10 cellular contexts compared by ENCODE assay signal in the genomic region with DNA sequence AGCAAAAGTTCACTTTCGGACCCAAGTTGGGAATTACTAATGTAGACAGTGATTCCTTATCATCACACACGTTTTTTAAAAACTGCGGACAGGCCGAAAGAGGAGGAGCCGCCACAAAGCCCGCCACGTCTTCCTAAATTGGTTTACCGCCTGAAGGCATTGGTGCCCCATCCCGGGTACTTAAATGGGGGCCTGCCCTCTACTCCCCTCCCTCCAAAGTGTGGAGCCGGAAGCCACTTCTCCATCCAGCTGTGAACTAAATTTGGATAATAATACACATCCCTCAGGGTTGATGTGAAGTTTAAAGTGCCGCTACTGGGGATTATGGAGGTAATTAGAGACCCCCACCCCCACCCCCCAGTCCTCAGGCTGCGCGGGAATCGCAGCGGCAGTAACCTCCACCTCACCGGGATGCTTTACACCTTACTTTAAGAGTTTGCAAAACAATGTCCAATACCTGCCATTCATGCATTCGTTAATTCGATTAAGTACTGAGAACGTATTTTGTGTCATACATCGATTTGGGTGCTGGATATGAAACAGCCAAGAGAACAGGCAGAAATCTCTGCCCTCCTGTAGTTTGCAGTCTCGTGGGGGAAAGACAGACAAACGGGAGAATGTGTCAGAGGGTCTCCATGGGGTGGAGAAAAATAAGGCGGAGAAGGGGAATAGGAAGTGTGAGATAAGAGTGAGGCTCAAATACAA. TPM values are rescaled to one million over a fixed set of nuclear protein-coding genes. Genes with fewer than 3 reads are reported as not detected.
DNase-seq lines count a peak whose midpoint lies in the region.
"Had no signal": no experiment of that assay in that cellular context is flagged by ENCODE, and none has a peak within 500 bp of the region (broad histone marks: within the 10 kb centered on the region; RNA-seq: fewer than 3 reads in every experiment).

No MANE protein-coding gene starts in this region.

- no peaks in the 10 kb centered on the region for H3K36me3 ChIP-seq in subcutaneous abdominal adipose tissue (ENCODE audit: control insufficient read depth in 5 of 5, insufficient read depth in 5 of 5, low read length in 5 of 5)

- peaks cover 10% of the 10 kb centered on the region for H3K27me3 Mint-ChIP-seq in T-helper 2 cell treated with Interferon-gamma antibody and Interleukin-4, amounts not matched to agents 5 μg/mL and 100 μg/mL, for 36 hours (ENCODE audit: low read depth)
- no peaks in the 10 kb centered on the region for H3K27me3 Mint-ChIP-seq in activated CD4-positive, alpha-beta memory T cell treated with anti-CD3 and anti-CD28 coated beads for 36 hours

- H3K27ac ChIP-seq in subcutaneous abdominal adipose tissue (ENCODE audit: low read depth, low read length), result peak overlapping the region; percentile 81

- H3K4me3 Mint-ChIP-seq in T-helper 2 cell treated with Interferon-gamma antibody and Interleukin-4, amounts not matched to agents 5 μg/mL and 100 μg/mL, for 36 hours, result peak overlapping the region; percentile 94
- H3K4me3 Mint-ChIP-seq in activated CD4-positive, alpha-beta memory T cell treated with anti-CD3 and anti-CD28 coated beads for 36 hours, result peak overlapping the region; percentile 80

- H3K4me3 ChIP-seq in iPS-18c (ENCODE audit: insufficient read depth, low read depth, low read length), result peak overlapping the region; percentile 69
- peak overlapping the region; percentile 78 to 92 (median 88) for H3K4me3 ChIP-seq in subcutaneous abdominal adipose tissue (ENCODE audit: low read depth in 1 of 5, low read length in 5 of 5)

- peaks cover 4 to 49% (median 41%) of the 10 kb centered on the region in 5 donors for H3K4me1 ChIP-seq in subcutaneous abdominal adipose tissue (ENCODE audit: control insufficient read depth in 5 of 5, insufficient read depth in 5 of 5, low read length in 5 of 5)

- no peaks in the 10 kb centered on the region for H3K27me3 ChIP-seq in subcutaneous abdominal adipose tissue (ENCODE audit: control insufficient read depth in 5 of 5, insufficient read depth in 4 of 5, low read length in 5 of 5)

- intact Hi-C loops in activated CD4-positive, alpha-beta memory T cell treated with anti-CD3 and anti-CD28 coated beads for 36 hours (cut with micrococcal nuclease), result loop anchor here (1.0 kb wide), 1 partner anchor 23 kb away; no protein-coding TSS in a partner anchor

- POLR2A ChIA-PET in activated CD4-positive, alpha-beta memory T cell treated with anti-CD3 and anti-CD28 coated beads for 36 hours (lab: Charles Lee), result interaction anchor here (0.9 to 1.0 kb wide), 3 partner anchors 10 to 27 kb away, joined by 3 to 4 read pairs (median 3); no protein-coding TSS in a partner anchor

- H3K9me3 ChIP-seq in iPS-18c (ENCODE audit: control insufficient read depth, insufficient read depth, low read length), result peaks cover 2% of the 10 kb centered on the region
- H3K9me3 ChIP-seq in subcutaneous abdominal adipose tissue (ENCODE audit: control insufficient read depth in 5 of 5, low read length in 5 of 5), result peaks cover 0 to 2% (median 0%) of the 10 kb centered on the region in 5 donors

- CTCF ChIA-PET in activated CD4-positive, alpha-beta memory T cell treated with anti-CD3 and anti-CD28 coated beads for 36 hours (lab: Charles Lee), result interaction anchor here (1.0 kb wide), 1 partner anchor 12 kb away, joined by 3 read pairs; no protein-coding TSS in a partner anchor

- H3K27ac Mint-ChIP-seq in T-helper 2 cell treated with Interferon-gamma antibody and Interleukin-4, amounts not matched to agents 5 μg/mL and 100 μg/mL, for 36 hours, result peak overlapping the region; percentile 97
- H3K27ac Mint-ChIP-seq in activated CD4-positive, alpha-beta memory T cell treated with anti-CD3 and anti-CD28 coated beads for 36 hours, result peak overlapping the region; percentile 75

- peak overlapping the region; percentile 56 to 98 (median 93) for H3K9ac ChIP-seq in subcutaneous abdominal adipose tissue (ENCODE audit: low read length in 5 of 5)

- DNase-seq in T-helper 2 cell treated with Interferon-gamma antibody and Interleukin-4, amounts not matched to agents 5 μg/mL and 100 μg/mL, for 36 hours (ENCODE audit: low spot score), result no peak
- DNase-seq in T-helper 2 cell (no peak), NK-92 (lab: John Stamatoyannopoulos, UW; ENCODE audit: unreplicated experiment) (no peak), NCI-H1436 (lab: John Stamatoyannopoulos, UW) (no peak), COLO829 (ENCODE audit: low spot score) (no peak)
- DNase-seq in activated CD4-positive, alpha-beta memory T cell treated with anti-CD3 and anti-CD28 coated beads for 36 hours, result no peak
- DNase-seq: T-helper 9 cell had no signal

- H3K36me3 Mint-ChIP-seq in T-helper 2 cell treated with Interferon-gamma antibody and Interleukin-4, amounts not matched to agents 5 μg/mL and 100 μg/mL, for 36 hours (ENCODE audit: low read depth), result peaks cover 13% of the 10 kb centered on the region
- H3K36me3 Mint-ChIP-seq in activated CD4-positive, alpha-beta memory T cell treated with anti-CD3 and anti-CD28 coated beads for 36 hours, result peaks cover 5% of the 10 kb centered on the region

- H3K9me3 Mint-ChIP-seq in T-helper 2 cell treated with Interferon-gamma antibody and Interleukin-4, amounts not matched to agents 5 μg/mL and 100 μg/mL, for 36 hours, result peaks cover 2% of the 10 kb centered on the region
- peaks cover 1% of the 10 kb centered on the region for H3K9me3 Mint-ChIP-seq in activated CD4-positive, alpha-beta memory T cell treated with anti-CD3 and anti-CD28 coated beads for 36 hours

- H3K4me1 Mint-ChIP-seq in T-helper 2 cell treated with Interferon-gamma antibody and Interleukin-4, amounts not matched to agents 5 μg/mL and 100 μg/mL, for 36 hours (ENCODE audit: low read depth), result peaks cover 38% of the 10 kb centered on the region
- peaks cover 37% of the 10 kb centered on the region for H3K4me1 Mint-ChIP-seq in activated CD4-positive, alpha-beta memory T cell treated with anti-CD3 and anti-CD28 coated beads for 36 hours (ENCODE audit: low read depth)

RNA-seq across cellular contexts. Expression of a gene that starts 1.0 kb away (rescaled TPM):
- total RNA-seq in activated CD4-positive, alpha-beta memory T cell treated with anti-CD3 and anti-CD28 coated beads for 36 hours, result 100 to 1,000 TPM; 159 to 161 TPM

RNA-seq across cellular contexts. Expression of a gene that starts 47.2 kb away (rescaled TPM):
- not detected for total RNA-seq in activated CD4-positive, alpha-beta memory T cell treated with anti-CD3 and anti-CD28 coated beads for 36 hours
- total RNA-seq: Daoy had no signal

RNA-seq across cellular contexts. Expression of a gene that starts 52.2 kb away (rescaled TPM):
- total RNA-seq in activated CD4-positive, alpha-beta memory T cell treated with anti-CD3 and anti-CD28 coated beads for 36 hours, result not detected
- total RNA-seq: Daoy had no signal
